ENCODE assay signal across 10 cellular contexts in genomic region chr20:36744243-36744642, GRCh38. TPM values are rescaled to one million over a fixed set of nuclear protein-coding genes. Genes with fewer than 3 reads are reported as not detected.
DNase-seq lines count a peak whose midpoint lies in the region; ATAC-seq and TF ChIP-seq lines count a peak whose summit lies in the region.
"Had no signal": no experiment of that assay in that cellular context is flagged by ENCODE, and none has a peak within 500 bp of the region (broad histone marks: within the 10 kb centered on the region; RNA-seq: fewer than 3 reads in every experiment).

No MANE protein-coding gene starts in this region.

- DNase-seq in activated T-cell treated with anti-CD3 and anti-CD28 coated beads, Interleukin-2, amount 50 U/mL, for 24 hours: no peak
- DNase-seq in activated T-cell treated with anti-CD3 and anti-CD28 coated beads, Interleukin-2, amount 50 U/mL, for 1 hour: no peak
- DNase-seq in activated B cell treated with CpG ODN at 0.5 μM for 24 hours: no peak
- peak; percentile 59 for DNase-seq in fibroblast of villous mesenchyme (ENCODE audit: low read depth)
- DNase-seq in stimulated activated effector memory CD8-positive, alpha-beta T cell treated with anti-CD3 and anti-CD28 coated beads, Interleukin-12 subunit alpha, Interleukin-12 subunit beta, amount 100 ng/mL, for 72 hours (ENCODE audit: low spot score in 2 of 2): no peak
- DNase-seq in COLO668 (lab: John Stamatoyannopoulos, UW; ENCODE audit: unreplicated experiment): no peak
- DNase-seq in GM13977 (ENCODE audit: low spot score): no peak
- DNase-seq: amniotic stem cell had no signal

- in situ Hi-C loops in GM13977 (cut with MboI; ENCODE audit: low pct_unique_long_range_greater_than_20kb, low sequenced_read_pairs, unreplicated experiment): no loop called here

- intact Hi-C loops in activated B cell treated with CpG ODN at 0.5 μM for 24 hours (cut with micrococcal nuclease): no loop called here

- H3K4me3 Mint-ChIP-seq in activated T-cell treated with anti-CD3 and anti-CD28 coated beads, Interleukin-2, amount 50 U/mL, for 24 hours: peak overlapping the region; percentile 46
- peak overlapping the region; percentile 36 for H3K4me3 Mint-ChIP-seq in activated B cell treated with CpG ODN at 0.5 μM for 24 hours
- peak overlapping the region; percentile 86 for H3K4me3 Mint-ChIP-seq in stimulated activated effector memory CD8-positive, alpha-beta T cell treated with anti-CD3 and anti-CD28 coated beads, Interleukin-12 subunit alpha, Interleukin-12 subunit beta, amount 100 ng/mL, for 72 hours

- POLR2A ChIA-PET in activated B cell treated with CpG ODN at 0.5 μM for 24 hours (lab: Charles Lee): interaction anchor here (0.6 to 0.8 kb wide), 2 partner anchors 11 to 20 kb away, joined by 3 read pairs; no protein-coding TSS in a partner anchor

- no peak overlapping the region for H3K4me3 ChIP-seq in fibroblast of villous mesenchyme (ENCODE audit: low read depth, low read length)
- H3K4me3 ChIP-seq: mucosa of descending colon had no signal

- peak overlapping the region; percentile 10 for H3K27ac Mint-ChIP-seq in activated T-cell treated with anti-CD3 and anti-CD28 coated beads, Interleukin-2, amount 50 U/mL, for 24 hours
- no peak overlapping the region for H3K27ac Mint-ChIP-seq in activated B cell treated with CpG ODN at 0.5 μM for 24 hours
- H3K27ac Mint-ChIP-seq in stimulated activated effector memory CD8-positive, alpha-beta T cell treated with anti-CD3 and anti-CD28 coated beads, Interleukin-12 subunit alpha, Interleukin-12 subunit beta, amount 100 ng/mL, for 72 hours: no peak overlapping the region

- H3K4me1 Mint-ChIP-seq in activated T-cell treated with anti-CD3 and anti-CD28 coated beads, Interleukin-2, amount 50 U/mL, for 24 hours (ENCODE audit: low read depth): peaks cover 19% of the 10 kb centered on the region
- H3K4me1 Mint-ChIP-seq in activated B cell treated with CpG ODN at 0.5 μM for 24 hours: peaks cover 16% of the 10 kb centered on the region
- peaks cover 13% of the 10 kb centered on the region for H3K4me1 Mint-ChIP-seq in stimulated activated effector memory CD8-positive, alpha-beta T cell treated with anti-CD3 and anti-CD28 coated beads, Interleukin-12 subunit alpha, Interleukin-12 subunit beta, amount 100 ng/mL, for 72 hours

- ATAC-seq in activated B cell treated with CpG ODN at 0.5 μM for 24 hours (ENCODE audit: low read depth) (no peak), GM21423 (IDR thresholded peaks at IDR 0.05; ENCODE audit: unreplicated experiment) (no peak)
- no peak for ATAC-seq in stimulated activated effector memory CD8-positive, alpha-beta T cell treated with anti-CD3 and anti-CD28 coated beads, Interleukin-12 subunit alpha, Interleukin-12 subunit beta, amount 100 ng/mL, for 72 hours

- no peak for TF ChIP-seq CTCF in activated B cell treated with CpG ODN at 0.5 μM for 24 hours (IDR thresholded peaks at IDR 0.05)
- no peak for TF ChIP-seq CTCF in fibroblast of villous mesenchyme (IDR thresholded peaks at IDR 0.05; ENCODE audit: insufficient read depth, low read depth, low read length)
- TF ChIP-seq CTCF in GM13977 (IDR thresholded peaks at IDR 0.05; ENCODE audit: extremely low read depth, insufficient read depth, missing control alignments): no peak

- H3K36me3 Mint-ChIP-seq in activated T-cell treated with anti-CD3 and anti-CD28 coated beads, Interleukin-2, amount 50 U/mL, for 24 hours (ENCODE audit: low read depth): peaks cover 7% of the 10 kb centered on the region
- H3K36me3 Mint-ChIP-seq in activated B cell treated with CpG ODN at 0.5 μM for 24 hours (ENCODE audit: low read depth): no peaks in the 10 kb centered on the region
- no peaks in the 10 kb centered on the region for H3K36me3 Mint-ChIP-seq in stimulated activated effector memory CD8-positive, alpha-beta T cell treated with anti-CD3 and anti-CD28 coated beads, Interleukin-12 subunit alpha, Interleukin-12 subunit beta, amount 100 ng/mL, for 72 hours

- CTCF ChIA-PET in activated B cell treated with CpG ODN at 0.5 μM for 24 hours (lab: Charles Lee): interaction anchor here (1.0 to 2.7 kb wide), 3 partner anchors 8 to 531 kb away, joined by 3 to 16 read pairs (median 4); no protein-coding TSS in a partner anchor

- no peaks in the 10 kb centered on the region for H3K9me3 Mint-ChIP-seq in activated T-cell treated with anti-CD3 and anti-CD28 coated beads, Interleukin-2, amount 50 U/mL, for 24 hours
- no peaks in the 10 kb centered on the region for H3K9me3 Mint-ChIP-seq in activated B cell treated with CpG ODN at 0.5 μM for 24 hours
- no peaks in the 10 kb centered on the region for H3K9me3 Mint-ChIP-seq in stimulated activated effector memory CD8-positive, alpha-beta T cell treated with anti-CD3 and anti-CD28 coated beads, Interleukin-12 subunit alpha, Interleukin-12 subunit beta, amount 100 ng/mL, for 72 hours

- no peaks in the 10 kb centered on the region for H3K27me3 Mint-ChIP-seq in activated T-cell treated with anti-CD3 and anti-CD28 coated beads, Interleukin-2, amount 50 U/mL, for 24 hours
- H3K27me3 Mint-ChIP-seq in activated B cell treated with CpG ODN at 0.5 μM for 24 hours: no peaks in the 10 kb centered on the region

RNA-seq across cellular contexts. Expression of gene NDRG3, which starts 1.6 kb away (rescaled TPM):
- total RNA-seq in activated B cell treated with CpG ODN at 0.5 μM for 24 hours: 20.8 and 21.4 TPM in 2 replicates
- total RNA-seq in fibroblast of villous mesenchyme: 18.0 and 30.7 TPM in 2 replicates

RNA-seq across cellular contexts. Expression of gene DSN1, which starts 29.3 kb away (rescaled TPM):
- total RNA-seq in activated B cell treated with CpG ODN at 0.5 μM for 24 hours (11.2 and 14.0 TPM in 2 replicates), fibroblast of villous mesenchyme (13.9 and 16.8 TPM in 2 replicates)

Comparison
In these comparisons a context has a peak if more than half of its experiments do, and no peak if none do; other contexts are left out.
1. H3K4me3 Mint-ChIP-seq: peak in every context shown above with its lines; median percentile 86 in stimulated activated effector memory CD8-positive, alpha-beta T cell treated with anti-CD3 and anti-CD28 coated beads, Interleukin-12 subunit alpha, Interleukin-12 subunit beta, amount 100 ng/mL, for 72 hours; 46 in activated T-cell treated with anti-CD3 and anti-CD28 coated beads, Interleukin-2, amount 50 U/mL, for 24 hours; 36 in activated B cell treated with CpG ODN at 0.5 μM for 24 hours.